Comparison of ENCODE assay signal across 8 cellular contexts in the genomic region with DNA sequence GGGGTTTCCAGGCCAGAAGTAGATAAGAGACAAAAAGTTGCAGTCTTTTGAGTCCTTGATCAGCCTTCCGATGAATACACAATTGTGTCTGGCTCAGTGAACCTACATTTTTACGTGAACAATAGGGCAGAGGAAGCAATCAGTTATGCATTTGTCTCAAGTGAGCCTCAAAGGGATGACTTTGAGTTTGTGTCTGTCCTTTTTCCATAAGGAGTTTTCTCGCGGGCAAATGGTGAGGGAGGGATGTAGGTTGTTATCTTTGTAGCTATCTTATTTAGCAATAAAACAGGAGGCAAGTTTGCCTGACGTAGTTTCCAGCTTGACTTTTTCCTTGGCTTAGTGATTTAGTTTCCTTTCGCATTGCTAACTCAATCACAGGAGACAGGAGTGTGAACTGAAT.
DNase-seq lines count a peak whose midpoint lies in the region; ATAC-seq and TF ChIP-seq lines count a peak whose summit lies in the region.
"Not testable (repeated sequence)": the region's sequence is repeated elsewhere in the genome, so short reads cannot be mapped to it uniquely, and the experiment has no call there.

No MANE protein-coding gene starts in this region.

- not testable (repeated sequence) for BruUV-seq in MCF 10A (replicated peaks; lab: Mats Ljungman, UMichigan)

- H3K36me3 ChIP-seq in SJSA1; stomach smooth muscle (ENCODE audit: control insufficient read depth in 2 of 2, insufficient read depth in 2 of 2, low read length in 2 of 2): not testable (repeated sequence)

- H3K9me3 Mint-ChIP-seq in CD4-positive, alpha-beta T cell; activated T-cell treated with anti-CD3 and anti-CD28 coated beads, Interleukin-2, amount 50 U/mL, for 24 hours; MCF 10A (ENCODE audit: unreplicated experiment); progenitor cell of endocrine pancreas (ENCODE audit: low read depth): not testable (repeated sequence)

- H3K4me1 Mint-ChIP-seq in CD4-positive, alpha-beta T cell (ENCODE audit: low read depth), result peaks cover 39% of the 10 kb centered on the region
- H3K4me1 Mint-ChIP-seq in activated T-cell treated with anti-CD3 and anti-CD28 coated beads, Interleukin-2, amount 50 U/mL, for 24 hours (ENCODE audit: low read depth), result peaks cover 38% of the 10 kb centered on the region
- H3K4me1 Mint-ChIP-seq in MCF 10A (ENCODE audit: insufficient read depth, unreplicated experiment), result peaks cover 19% of the 10 kb centered on the region
- H3K4me1 Mint-ChIP-seq in progenitor cell of endocrine pancreas (ENCODE audit: low read depth), result not testable (repeated sequence)

- H3K4me3 ChIP-seq in SJSA1; stomach smooth muscle (ENCODE audit: low read length in 2 of 2): not testable (repeated sequence)

- not testable (repeated sequence) for H3K27me3 Mint-ChIP-seq in CD4-positive, alpha-beta T cell; activated T-cell treated with anti-CD3 and anti-CD28 coated beads, Interleukin-2, amount 50 U/mL, for 24 hours; MCF 10A (ENCODE audit: insufficient read depth, unreplicated experiment); progenitor cell of endocrine pancreas

- TF ChIP-seq CTCF in CD4-positive, alpha-beta T cell (IDR thresholded peaks at IDR 0.05); MCF 10A (IDR thresholded peaks at IDR 0.05; ENCODE audit: unreplicated experiment); progenitor cell of endocrine pancreas (IDR thresholded peaks at IDR 0.05; ENCODE audit: unreplicated experiment): not testable (repeated sequence)

- H3K4me3 Mint-ChIP-seq in CD4-positive, alpha-beta T cell; activated T-cell treated with anti-CD3 and anti-CD28 coated beads, Interleukin-2, amount 50 U/mL, for 24 hours; progenitor cell of endocrine pancreas (ENCODE audit: low read depth): not testable (repeated sequence)
- peak overlapping the region; percentile 57 for H3K4me3 Mint-ChIP-seq in MCF 10A (ENCODE audit: unreplicated experiment)

- H3K27ac Mint-ChIP-seq in CD4-positive, alpha-beta T cell, result peak overlapping the region; percentile 84
- peak overlapping the region; percentile 91 for H3K27ac Mint-ChIP-seq in activated T-cell treated with anti-CD3 and anti-CD28 coated beads, Interleukin-2, amount 50 U/mL, for 24 hours
- H3K27ac Mint-ChIP-seq in MCF 10A (ENCODE audit: low read depth, unreplicated experiment) (peak overlapping the region; percentile 92), progenitor cell of endocrine pancreas (peak overlapping the region; percentile 7)

- intact Hi-C loops in CD4-positive, alpha-beta T cell (cut with DNase I, micrococcal nuclease); MCF 10A (cut with micrococcal nuclease); left colon (cut with DNase I, micrococcal nuclease): not testable (repeated sequence)

- POLR2A ChIA-PET in CD4-positive, alpha-beta T cell (lab: Charles Lee), result not testable (repeated sequence)
- POLR2A ChIA-PET in MCF 10A (lab: Yijun Ruan, JAX), result interaction anchor here (0.7 kb wide), 1 partner anchor 18 kb away, joined by 3 read pairs; no protein-coding TSS in a partner anchor

- not testable (repeated sequence) for H3K27ac ChIP-seq in CD4-positive, alpha-beta T cell (ENCODE audit: low read depth, low read length)
- H3K27ac ChIP-seq in SJSA1 (peak overlapping the region; percentile 90), stomach smooth muscle (ENCODE audit: low read length) (peak overlapping the region; percentile 58)

- H3K4me1 ChIP-seq in SJSA1 (replicated peaks); stomach smooth muscle (ENCODE audit: control insufficient read depth, insufficient read depth, low read length): not testable (repeated sequence)

- not testable (repeated sequence) for DNase-seq in CD4-positive, alpha-beta T cell; activated T-cell treated with anti-CD3 and anti-CD28 coated beads, Interleukin-2, amount 50 U/mL, for 24 hours; MCF 10A (ENCODE audit: unreplicated experiment); left colon; progenitor cell of endocrine pancreas (ENCODE audit: low spot score, unreplicated experiment)
- DNase-seq in SJSA1 (ENCODE audit: low read depth in 1 of 2, low spot score in 2 of 2) (peak in 1 of 2 experiments; percentile 60), fibroblast of peridontal ligament (ENCODE audit: extremely low read depth) (peak; percentile 18)

- H3K27me3 ChIP-seq in CD4-positive, alpha-beta T cell (ENCODE audit: control insufficient read depth, insufficient read depth, low read length); SJSA1 (replicated peaks); stomach smooth muscle (ENCODE audit: control insufficient read depth in 1 of 2, insufficient read depth in 2 of 2, low read length in 2 of 2): not testable (repeated sequence)

- H3K36me3 Mint-ChIP-seq in CD4-positive, alpha-beta T cell (ENCODE audit: low read depth); activated T-cell treated with anti-CD3 and anti-CD28 coated beads, Interleukin-2, amount 50 U/mL, for 24 hours (ENCODE audit: low read depth); progenitor cell of endocrine pancreas (ENCODE audit: insufficient read depth): not testable (repeated sequence)
- H3K36me3 Mint-ChIP-seq in MCF 10A (ENCODE audit: insufficient read depth, unreplicated experiment), result peaks cover 12% of the 10 kb centered on the region

- H3K9me3 ChIP-seq in CD4-positive, alpha-beta T cell (ENCODE audit: control insufficient read depth, low read length); SJSA1 (replicated peaks); stomach smooth muscle (ENCODE audit: control insufficient read depth in 2 of 2, low read length in 2 of 2): not testable (repeated sequence)

- CTCF ChIA-PET in CD4-positive, alpha-beta T cell (lab: Charles Lee), result not testable (repeated sequence)
- CTCF ChIA-PET in MCF 10A (lab: Yijun Ruan, JAX), result interaction anchor here (0.5 kb wide), 1 partner anchor 62 kb away, joined by 3 read pairs; no protein-coding TSS in a partner anchor

- not testable (repeated sequence) for H3K9ac ChIP-seq in stomach smooth muscle (ENCODE audit: low read length in 2 of 2)

- ATAC-seq in CD4-positive, alpha-beta T cell (ENCODE audit: poor library complexity), result not testable (repeated sequence)
- peak; percentile 13 for ATAC-seq in left colon

Comparison
In these comparisons a context has a peak if more than half of its experiments do, and no peak if none do; other contexts are left out.
1. H3K27ac Mint-ChIP-seq: peak in every context shown above with its lines; median percentile 92 in MCF 10A; 91 in activated T-cell treated with anti-CD3 and anti-CD28 coated beads, Interleukin-2, amount 50 U/mL, for 24 hours; 84 in CD4-positive, alpha-beta T cell; 7 in progenitor cell of endocrine pancreas.